In genomic region chr6:80504882-80505281, GRCh38 we compare ENCODE assay signal across 1 cellular context.
TF ChIP-seq lines count a peak whose summit lies in the region.

No MANE protein-coding gene starts in this region.

TF ChIP-seq in HepG2, 621 proteins besides CTCF, POLR2A, EP300 and RAD21 (continued from another document):
- peak; percentile 97 for TF ChIP-seq MAFF (IDR thresholded peaks at IDR 0.05; ENCODE audit: low read depth, low read length)
TF ChIP-seq in HepG2: peak in this region for 2.
